ENCODE assay signal across 24 cellular contexts in the genomic region with DNA sequence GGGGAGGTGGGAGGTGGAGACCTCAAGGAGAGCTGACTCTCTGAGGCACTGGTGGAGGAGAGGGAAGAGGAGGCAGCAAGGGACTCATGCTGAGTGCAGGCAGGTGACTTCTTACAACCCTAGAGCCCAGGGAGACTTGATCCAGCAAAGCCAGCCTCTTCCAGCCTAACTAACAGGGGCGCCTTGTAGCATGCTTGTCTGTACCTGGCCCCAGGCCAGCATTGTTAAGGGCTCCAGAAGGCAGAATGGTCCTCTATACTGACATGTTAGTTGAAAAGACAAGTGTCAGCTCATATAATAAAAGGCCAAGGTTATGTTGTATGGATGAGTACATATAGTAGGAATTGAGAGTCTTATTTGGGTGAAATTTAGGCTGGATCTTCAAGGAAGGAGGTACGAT.
"Had no signal": no experiment of that assay in that cellular context is flagged by ENCODE, and none has a peak within 500 bp of the region (broad histone marks: within the 10 kb centered on the region; RNA-seq: fewer than 3 reads in every experiment).

No MANE protein-coding gene starts in this region.

- H3K9me3 Mint-ChIP-seq: naive thymus-derived CD4-positive, alpha-beta T cell; nephron; neural progenitor cell; stimulated activated effector memory CD8-positive, alpha-beta T cell treated with anti-CD3 and anti-CD28 coated beads, Interleukin-12 subunit alpha, Interleukin-12 subunit beta, amount 100 ng/mL, for 72 hours had no signal

- H3K27ac Mint-ChIP-seq: naive thymus-derived CD4-positive, alpha-beta T cell; nephron; neural progenitor cell; stimulated activated effector memory CD8-positive, alpha-beta T cell treated with anti-CD3 and anti-CD28 coated beads, Interleukin-12 subunit alpha, Interleukin-12 subunit beta, amount 100 ng/mL, for 72 hours had no signal

- DNase-seq: cortex of kidney; effector CD4-positive, alpha-beta T cell; gastrocnemius medialis; heart left ventricle; kidney; left lung; mesendoderm; midbrain; naive thymus-derived CD4-positive, alpha-beta T cell; psoas muscle; right cardiac atrium; sigmoid colon; stimulated activated CD4-positive, alpha-beta T cell treated with anti-CD3 and anti-CD28 coated beads, Interleukin-2, amount 100 ng/mL, for 24 hours; stimulated activated CD4-positive, alpha-beta T cell treated with anti-CD3 and anti-CD28 coated beads, Interleukin-4, amount 100 ng/mL, for 24 hours; stimulated activated naive CD8-positive, alpha-beta T cell treated with anti-CD3 and anti-CD28 coated beads, Interleukin-15, Interleukin-2, amounts not matched to agents 100 U/mL and 50 U/mL, for 24 hours; upper lobe of left lung; uterus had no signal

- H3K9me3 ChIP-seq: gastrocnemius medialis, heart left ventricle, left lung, psoas muscle, sigmoid colon, thoracic aorta, tibial nerve, upper lobe of left lung, uterus had no signal

- H3K4me3 Mint-ChIP-seq: naive thymus-derived CD4-positive, alpha-beta T cell; nephron; neural progenitor cell; stimulated activated effector memory CD8-positive, alpha-beta T cell treated with anti-CD3 and anti-CD28 coated beads, Interleukin-12 subunit alpha, Interleukin-12 subunit beta, amount 100 ng/mL, for 72 hours had no signal

- FAIRE-seq: kidney had no signal

- H3K4me1 ChIP-seq: gastrocnemius medialis, heart left ventricle, left lung, psoas muscle, sigmoid colon had no signal

- H3K36me3 Mint-ChIP-seq: naive thymus-derived CD4-positive, alpha-beta T cell; neural progenitor cell; stimulated activated effector memory CD8-positive, alpha-beta T cell treated with anti-CD3 and anti-CD28 coated beads, Interleukin-12 subunit alpha, Interleukin-12 subunit beta, amount 100 ng/mL, for 72 hours had no signal

- H3K4me1 Mint-ChIP-seq: stimulated activated effector memory CD8-positive, alpha-beta T cell treated with anti-CD3 and anti-CD28 coated beads, Interleukin-12 subunit alpha, Interleukin-12 subunit beta, amount 100 ng/mL, for 72 hours had no signal

- H3K4me3 ChIP-seq: dorsolateral prefrontal cortex, gastrocnemius medialis, heart left ventricle, hepatocyte, left lung, neural progenitor cell, psoas muscle, sigmoid colon, thoracic aorta, tibial nerve, upper lobe of left lung, uterus had no signal

- H3K36me3 ChIP-seq: gastrocnemius medialis, heart left ventricle, left lung, neural progenitor cell, sigmoid colon, thoracic aorta, upper lobe of left lung, uterus had no signal

- H3K27me3 ChIP-seq: dorsolateral prefrontal cortex, gastrocnemius medialis, heart left ventricle, hepatocyte, left lung, neural progenitor cell, sigmoid colon, tibial nerve, upper lobe of left lung, uterus had no signal
